Comparison of ENCODE assay signal across 8 cellular contexts in genomic region chr2:241036964-241037421, GRCh38. TPM values are rescaled to one million over a fixed set of nuclear protein-coding genes. Genes with fewer than 3 reads are reported as not detected.
A peak's percentile ranks its signal among the peaks of the same experiment; 100 is the strongest.
DNase-seq lines count a peak whose midpoint lies in the region; ATAC-seq and TF ChIP-seq lines count a peak whose summit lies in the region.

No MANE protein-coding gene starts in this region.

- no peak for TF ChIP-seq CTCF in brain (conservative IDR thresholded peaks at IDR 0.05)

- no peaks in the 10 kb centered on the region for H3K9me3 Mint-ChIP-seq in T-helper 1 cell treated with Interleukin-12 subunit alpha and Interleukin-12 subunit beta and Interleukin-4 antibody, amounts not matched to agents 30 μg/mL and 1 μg/mL, for 36 hours
- no peaks in the 10 kb centered on the region for H3K9me3 Mint-ChIP-seq in brain
- H3K9me3 Mint-ChIP-seq in stimulated activated memory B cell treated with anti-CD40 and anti-IgM and Interleukin-4, amounts not matched to agents 10 μg/mL and 1 μg/mL and 100 μg/mL, for 72 hours = no peaks in the 10 kb centered on the region

- H3K4me1 Mint-ChIP-seq in T-helper 1 cell treated with Interleukin-12 subunit alpha and Interleukin-12 subunit beta and Interleukin-4 antibody, amounts not matched to agents 30 μg/mL and 1 μg/mL, for 36 hours (ENCODE audit: low read depth) = peaks cover 19% of the 10 kb centered on the region
- no peaks in the 10 kb centered on the region for H3K4me1 Mint-ChIP-seq in brain
- H3K4me1 Mint-ChIP-seq in stimulated activated memory B cell treated with anti-CD40 and anti-IgM and Interleukin-4, amounts not matched to agents 10 μg/mL and 1 μg/mL and 100 μg/mL, for 72 hours = peaks cover 56% of the 10 kb centered on the region

- H3K27ac Mint-ChIP-seq in T-helper 1 cell treated with Interleukin-12 subunit alpha and Interleukin-12 subunit beta and Interleukin-4 antibody, amounts not matched to agents 30 μg/mL and 1 μg/mL, for 36 hours = peak overlapping the region; percentile 70
- H3K27ac Mint-ChIP-seq in brain = no peak overlapping the region
- H3K27ac Mint-ChIP-seq in stimulated activated memory B cell treated with anti-CD40 and anti-IgM and Interleukin-4, amounts not matched to agents 10 μg/mL and 1 μg/mL and 100 μg/mL, for 72 hours = peak overlapping the region; percentile 84

- peaks cover 3% of the 10 kb centered on the region for H3K27me3 Mint-ChIP-seq in T-helper 1 cell treated with Interleukin-12 subunit alpha and Interleukin-12 subunit beta and Interleukin-4 antibody, amounts not matched to agents 30 μg/mL and 1 μg/mL, for 36 hours (ENCODE audit: low read depth)
- H3K27me3 Mint-ChIP-seq in brain = peaks cover 28% of the 10 kb centered on the region
- no peaks in the 10 kb centered on the region for H3K27me3 Mint-ChIP-seq in stimulated activated memory B cell treated with anti-CD40 and anti-IgM and Interleukin-4, amounts not matched to agents 10 μg/mL and 1 μg/mL and 100 μg/mL, for 72 hours

- peak; percentile 2 for ATAC-seq in HG03432 (IDR thresholded peaks at IDR 0.05; ENCODE audit: unreplicated experiment)
- ATAC-seq in stimulated activated memory B cell treated with anti-CD40 and anti-IgM and Interleukin-4, amounts not matched to agents 10 μg/mL and 1 μg/mL and 100 μg/mL, for 72 hours = peak; percentile 71
- ATAC-seq in GM18868 (IDR thresholded peaks at IDR 0.05; ENCODE audit: unreplicated experiment) = no peak
- ATAC-seq in HG03039 (IDR thresholded peaks at IDR 0.05; ENCODE audit: unreplicated experiment) = no peak
- no peak for ATAC-seq in SK-N-SH treated with all-trans-retinoic acid at 6 μM for 48 hours

- peak overlapping the region; percentile 85 for H3K4me3 Mint-ChIP-seq in T-helper 1 cell treated with Interleukin-12 subunit alpha and Interleukin-12 subunit beta and Interleukin-4 antibody, amounts not matched to agents 30 μg/mL and 1 μg/mL, for 36 hours
- peak overlapping the region in 3 of 5 experiments; percentile 43 to 67 (median 65) for H3K4me3 Mint-ChIP-seq in brain
- peak overlapping the region; percentile 92 for H3K4me3 Mint-ChIP-seq in stimulated activated memory B cell treated with anti-CD40 and anti-IgM and Interleukin-4, amounts not matched to agents 10 μg/mL and 1 μg/mL and 100 μg/mL, for 72 hours

- no peak for DNase-seq in T-helper 1 cell

- H3K36me3 Mint-ChIP-seq in T-helper 1 cell treated with Interleukin-12 subunit alpha and Interleukin-12 subunit beta and Interleukin-4 antibody, amounts not matched to agents 30 μg/mL and 1 μg/mL, for 36 hours (ENCODE audit: low read depth) = peaks cover 2% of the 10 kb centered on the region
- no peaks in the 10 kb centered on the region for H3K36me3 Mint-ChIP-seq in brain
- peaks cover 10% of the 10 kb centered on the region for H3K36me3 Mint-ChIP-seq in stimulated activated memory B cell treated with anti-CD40 and anti-IgM and Interleukin-4, amounts not matched to agents 10 μg/mL and 1 μg/mL and 100 μg/mL, for 72 hours

TF ChIP-seq in SK-N-SH treated with all-trans-retinoic acid at 6 μM for 48 hours, 23 proteins besides CTCF, POLR2A, EP300 and RAD21:
- TF ChIP-seq GLIS3 (CRISPR knock-in tag; IDR thresholded peaks at IDR 0.05) (no peak), PATZ1 (CRISPR knock-in tag; IDR thresholded peaks at IDR 0.05; ENCODE audit: borderline replicate concordance) (no peak), SNAI2 (CRISPR knock-in tag; IDR thresholded peaks at IDR 0.05) (no peak), ZC3H10 (CRISPR knock-in tag; IDR thresholded peaks at IDR 0.05) (no peak), ZNF70 (CRISPR knock-in tag; IDR thresholded peaks at IDR 0.05) (no peak), TCF4 (CRISPR knock-in tag; IDR thresholded peaks at IDR 0.05; ENCODE audit: borderline replicate concordance) (no peak), CSDC2 (CRISPR knock-in tag; IDR thresholded peaks at IDR 0.05) (no peak), BACH2 (CRISPR knock-in tag; IDR thresholded peaks at IDR 0.05; ENCODE audit: borderline replicate concordance) (no peak), PPARA (CRISPR knock-in tag; IDR thresholded peaks at IDR 0.05; ENCODE audit: borderline replicate concordance) (no peak), CREB5 (CRISPR knock-in tag; IDR thresholded peaks at IDR 0.05; ENCODE audit: low read depth) (no peak)
- TF ChIP-seq, protein P1, sequence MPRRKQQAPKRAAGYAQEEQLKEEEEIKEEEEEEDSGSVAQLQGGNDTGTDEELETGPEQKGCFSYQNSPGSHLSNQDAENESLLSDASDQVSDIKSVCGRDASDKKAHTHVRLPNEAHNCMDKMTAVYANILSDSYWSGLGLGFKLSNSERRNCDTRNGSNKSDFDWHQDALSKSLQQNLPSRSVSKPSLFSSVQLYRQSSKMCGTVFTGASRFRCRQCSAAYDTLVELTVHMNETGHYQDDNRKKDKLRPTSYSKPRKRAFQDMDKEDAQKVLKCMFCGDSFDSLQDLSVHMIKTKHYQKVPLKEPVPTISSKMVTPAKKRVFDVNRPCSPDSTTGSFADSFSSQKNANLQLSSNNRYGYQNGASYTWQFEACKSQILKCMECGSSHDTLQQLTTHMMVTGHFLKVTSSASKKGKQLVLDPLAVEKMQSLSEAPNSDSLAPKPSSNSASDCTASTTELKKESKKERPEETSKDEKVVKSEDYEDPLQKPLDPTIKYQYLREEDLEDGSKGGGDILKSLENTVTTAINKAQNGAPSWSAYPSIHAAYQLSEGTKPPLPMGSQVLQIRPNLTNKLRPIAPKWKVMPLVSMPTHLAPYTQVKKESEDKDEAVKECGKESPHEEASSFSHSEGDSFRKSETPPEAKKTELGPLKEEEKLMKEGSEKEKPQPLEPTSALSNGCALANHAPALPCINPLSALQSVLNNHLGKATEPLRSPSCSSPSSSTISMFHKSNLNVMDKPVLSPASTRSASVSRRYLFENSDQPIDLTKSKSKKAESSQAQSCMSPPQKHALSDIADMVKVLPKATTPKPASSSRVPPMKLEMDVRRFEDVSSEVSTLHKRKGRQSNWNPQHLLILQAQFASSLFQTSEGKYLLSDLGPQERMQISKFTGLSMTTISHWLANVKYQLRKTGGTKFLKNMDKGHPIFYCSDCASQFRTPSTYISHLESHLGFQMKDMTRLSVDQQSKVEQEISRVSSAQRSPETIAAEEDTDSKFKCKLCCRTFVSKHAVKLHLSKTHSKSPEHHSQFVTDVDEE (CRISPR knock-in tag; IDR thresholded peaks at IDR 0.05) = no peak
TF ChIP-seq in SK-N-SH treated with all-trans-retinoic acid at 6 μM for 48 hours: peak in this region for 0.

RNA-seq across cellular contexts. Expression of gene SNED1, which starts 38.6 kb away (rescaled TPM):
- 3.6 TPM for polyA plus RNA-seq in brain (ENCODE audit: insufficient read depth, low read depth, low replicate concordance)

Comparison
In these comparisons a context has a peak if more than half of its experiments do, and no peak if none do; other contexts are left out.
1. H3K27ac Mint-ChIP-seq: peak in T-helper 1 cell treated with Interleukin-12 subunit alpha and Interleukin-12 subunit beta and Interleukin-4 antibody, amounts not matched to agents 30 μg/mL and 1 μg/mL, for 36 hours (single experiment) and stimulated activated memory B cell treated with anti-CD40 and anti-IgM and Interleukin-4, amounts not matched to agents 10 μg/mL and 1 μg/mL and 100 μg/mL, for 72 hours (single experiment); none in brain (0 of 5).
2. ATAC-seq: peak in HG03432 (single experiment) and stimulated activated memory B cell treated with anti-CD40 and anti-IgM and Interleukin-4, amounts not matched to agents 10 μg/mL and 1 μg/mL and 100 μg/mL, for 72 hours (single experiment); none in GM18868 (single experiment), HG03039 (single experiment) and SK-N-SH treated with all-trans-retinoic acid at 6 μM for 48 hours (single experiment).
3. Peak in every context shown above with its lines, with median percentiles within 50 percentile points of each other: H3K4me3 Mint-ChIP-seq.